ENCODE assay signal across 23 cellular contexts in the genomic region with DNA sequence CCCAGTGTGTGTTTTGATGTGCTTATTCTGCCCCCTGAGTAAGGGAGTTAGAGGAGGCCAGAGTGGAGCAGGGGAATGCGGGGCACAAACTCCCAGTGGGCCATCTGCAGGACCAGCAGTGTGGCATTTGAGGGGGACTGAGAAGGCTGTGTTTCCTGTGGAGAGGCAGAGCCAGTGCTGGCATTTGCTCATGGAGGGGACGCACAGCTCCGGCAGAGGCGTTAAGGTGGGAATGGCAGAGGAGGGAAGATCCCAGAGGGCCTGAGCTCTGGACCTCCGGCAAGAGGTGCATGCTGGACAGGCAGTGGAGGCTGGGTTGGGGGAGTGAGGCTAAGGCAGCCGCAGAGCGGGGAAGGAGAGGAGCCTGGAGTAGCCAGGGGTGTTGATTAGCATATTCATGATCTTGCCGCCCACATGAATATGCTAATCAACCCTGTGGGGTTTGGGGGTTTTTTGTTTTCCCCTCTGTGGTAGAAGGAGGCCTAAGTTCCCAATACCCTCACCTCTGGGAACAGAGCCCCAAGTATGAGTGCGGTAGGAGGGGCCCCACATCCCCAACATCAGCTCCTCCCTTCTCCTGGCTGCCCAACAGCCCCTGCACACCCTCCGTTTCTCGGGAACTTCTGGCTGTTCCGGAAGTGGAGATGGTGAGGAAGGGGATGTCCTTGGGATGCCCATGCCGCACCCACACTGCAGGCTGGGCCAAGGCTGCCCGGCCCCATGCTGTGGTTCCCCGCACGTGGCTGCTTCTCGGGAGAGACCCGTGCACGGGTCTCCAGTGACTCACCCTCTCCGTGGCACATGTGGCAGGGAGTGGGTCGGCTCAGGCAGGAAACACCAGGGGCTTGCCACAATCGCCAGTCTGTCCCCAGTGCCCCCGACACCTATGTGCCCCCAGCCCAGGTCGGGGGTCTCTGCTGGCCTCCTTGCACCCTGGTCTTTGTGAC. TPM values are rescaled to one million over a fixed set of nuclear protein-coding genes. Genes with fewer than 3 reads are reported as not detected.
DNase-seq lines count a peak whose midpoint lies in the region; ATAC-seq, FAIRE-seq and TF ChIP-seq lines count a peak whose summit lies in the region.
"Had no signal": no experiment of that assay in that cellular context is flagged by ENCODE, and none has a peak within 500 bp of the region (broad histone marks: within the 10 kb centered on the region; RNA-seq: fewer than 3 reads in every experiment).

No MANE protein-coding gene starts in this region.

- no peaks in the 10 kb centered on the region for H3K4me1 ChIP-seq in astrocyte (ENCODE audit: insufficient read depth, low read length)
- H3K4me1 ChIP-seq in left ventricle myocardium inferior, result no peaks in the 10 kb centered on the region
- H3K4me1 ChIP-seq: esophagus squamous epithelium, gastrocnemius medialis, Peyer's patch, suprapubic skin had no signal

- H3K27me3 ChIP-seq in H7 (ENCODE audit: control insufficient read depth, insufficient read depth, low read length) (no peaks in the 10 kb centered on the region; the same call in 1 of the 2 replicates), astrocyte (ENCODE audit: insufficient read depth, low read length) (peaks cover 6% of the 10 kb centered on the region), left ventricle myocardium inferior (ENCODE audit: low read depth) (peaks cover 90% of the 10 kb centered on the region)
- H3K27me3 ChIP-seq: Peyer's patch had no signal

- H3K9ac ChIP-seq in astrocyte (ENCODE audit: low read length), result no peak overlapping the region

- no peaks in the 10 kb centered on the region for H3K9me3 Mint-ChIP-seq in activated CD8-positive, alpha-beta memory T cell treated with anti-CD3 and anti-CD28 coated beads, Interleukin-2, amount 10 ng/mL, durations not matched to agents 7 days and 5 days (ENCODE audit: low read depth)
- H3K9me3 Mint-ChIP-seq in astrocyte (ENCODE audit: unreplicated experiment), result peaks cover 2% of the 10 kb centered on the region
- H3K9me3 Mint-ChIP-seq: effector memory CD8-positive, alpha-beta T cell had no signal

- H3K27ac Mint-ChIP-seq in activated CD8-positive, alpha-beta memory T cell treated with anti-CD3 and anti-CD28 coated beads, Interleukin-2, amount 10 ng/mL, durations not matched to agents 7 days and 5 days, result no peak overlapping the region
- peak overlapping the region; percentile 42 for H3K27ac Mint-ChIP-seq in astrocyte (ENCODE audit: unreplicated experiment)
- H3K27ac Mint-ChIP-seq: effector memory CD8-positive, alpha-beta T cell had no signal

- no peak for ATAC-seq in activated CD8-positive, alpha-beta memory T cell treated with anti-CD3 and anti-CD28 coated beads, Interleukin-2, amount 10 ng/mL, durations not matched to agents 7 days and 5 days
- ATAC-seq: effector memory CD8-positive, alpha-beta T cell; gastrocnemius medialis had no signal

- no peaks in the 10 kb centered on the region for H3K4me1 Mint-ChIP-seq in activated CD8-positive, alpha-beta memory T cell treated with anti-CD3 and anti-CD28 coated beads, Interleukin-2, amount 10 ng/mL, durations not matched to agents 7 days and 5 days
- no peaks in the 10 kb centered on the region for H3K4me1 Mint-ChIP-seq in astrocyte (ENCODE audit: low read depth, unreplicated experiment)

- TF ChIP-seq CTCF in astrocyte (IDR thresholded peaks at IDR 0.05; ENCODE audit: insufficient read depth, low read depth, low read length) (no peak), left ventricle myocardium inferior (IDR thresholded peaks at IDR 0.05; ENCODE audit: borderline replicate concordance) (no peak)

- intact Hi-C loops in posterior vena cava (cut with DNase I), result no loop called here
- intact Hi-C loops in left ventricle myocardium inferior (cut with micrococcal nuclease), result no loop called here

- H2AFZ ChIP-seq in astrocyte (ENCODE audit: low read depth, low read length), result no peak overlapping the region

- H3K4me3 Mint-ChIP-seq in activated CD8-positive, alpha-beta memory T cell treated with anti-CD3 and anti-CD28 coated beads, Interleukin-2, amount 10 ng/mL, durations not matched to agents 7 days and 5 days, result no peak overlapping the region
- no peak overlapping the region for H3K4me3 Mint-ChIP-seq in astrocyte (ENCODE audit: unreplicated experiment)
- H3K4me3 Mint-ChIP-seq: effector memory CD8-positive, alpha-beta T cell had no signal

- H3K27me3 Mint-ChIP-seq in activated CD8-positive, alpha-beta memory T cell treated with anti-CD3 and anti-CD28 coated beads, Interleukin-2, amount 10 ng/mL, durations not matched to agents 7 days and 5 days, result peaks cover 13% of the 10 kb centered on the region
- H3K27me3 Mint-ChIP-seq in astrocyte (ENCODE audit: low read depth, unreplicated experiment), result peaks cover 27% of the 10 kb centered on the region

- H3K27ac ChIP-seq in astrocyte (ENCODE audit: low read depth, low read length) (no peak overlapping the region), left ventricle myocardium inferior (replicated peaks) (no peak overlapping the region)
- H3K27ac ChIP-seq: brain microvascular endothelial cell, esophagus squamous epithelium, gastrocnemius medialis, Peyer's patch, suprapubic skin had no signal

- no peaks in the 10 kb centered on the region for H3K79me2 ChIP-seq in astrocyte (ENCODE audit: insufficient read depth, low read length)

- H3K36me3 ChIP-seq in H7 (replicated peaks; ENCODE audit: control insufficient read depth, insufficient read depth, low read length), result no peaks in the 10 kb centered on the region
- H3K36me3 ChIP-seq in astrocyte (ENCODE audit: insufficient read depth, low read length), result no peaks in the 10 kb centered on the region
- H3K36me3 ChIP-seq in left ventricle myocardium inferior, result no peaks in the 10 kb centered on the region
- H3K36me3 ChIP-seq: brain microvascular endothelial cell, esophagus squamous epithelium, gastrocnemius medialis, Peyer's patch, suprapubic skin had no signal

- no peak overlapping the region for H3K4me2 ChIP-seq in astrocyte (ENCODE audit: low read length)
- H3K4me2 ChIP-seq: smooth muscle cell had no signal

- no peak overlapping the region for H3K4me3 ChIP-seq in H7 (ENCODE audit: insufficient read depth, low read depth, low read length)
- H3K4me3 ChIP-seq in astrocyte (ENCODE audit: insufficient read depth, low read depth, low read length), result no peak overlapping the region
- H3K4me3 ChIP-seq in left ventricle myocardium inferior, result no peak overlapping the region
- H3K4me3 ChIP-seq: esophagus squamous epithelium, gastrocnemius medialis, Peyer's patch, smooth muscle cell, suprapubic skin had no signal

- no peak for FAIRE-seq in astrocyte (lab: Jason Lieb, UNC)
- FAIRE-seq: colon, GM18507, urothelium cell line had no signal

- H3K9me3 ChIP-seq in astrocyte (ENCODE audit: insufficient read depth, low read depth, low read length) (no peaks in the 10 kb centered on the region), left ventricle myocardium inferior (replicated peaks) (no peaks in the 10 kb centered on the region)
- H3K9me3 ChIP-seq: esophagus squamous epithelium, gastrocnemius medialis, Peyer's patch, suprapubic skin had no signal

- CTCF ChIA-PET in activated CD8-positive, alpha-beta memory T cell treated with anti-CD3 and anti-CD28 coated beads, Interleukin-2, amount 10 ng/mL, durations not matched to agents 7 days and 5 days (lab: Charles Lee), result no interaction called here

- peak; percentile 54 for DNase-seq in activated CD8-positive, alpha-beta memory T cell treated with anti-CD3 and anti-CD28 coated beads, Interleukin-2, amount 50 U/mL, for 48 hours
- DNase-seq in activated CD8-positive, alpha-beta memory T cell treated with anti-CD3 and anti-CD28 coated beads, Interleukin-2, amount 10 ng/mL, durations not matched to agents 7 days and 5 days, result no peak
- peak; percentile 90 for DNase-seq in H7
- no peak for DNase-seq in astrocyte (ENCODE audit: low read depth)
- DNase-seq in stimulated activated CD8-positive, alpha-beta memory T cell treated with anti-CD3 and anti-CD28 coated beads, Interleukin-15, amount 100 ng/mL, for 48 hours (ENCODE audit: low read depth in 2 of 2), result peak; percentile 15 to 27
- DNase-seq in posterior vena cava (ENCODE audit: low spot score), result no peak
- no peak for DNase-seq in T-helper 2 cell
- DNase-seq in left ventricle myocardium inferior, result no peak
- DNase-seq: activated CD4-positive, alpha-beta T cell treated with anti-CD3 and anti-CD28 coated beads, Interleukin-2, amount 50 U/mL, for 4 hours; brain microvascular endothelial cell; C1 segment of cervical spinal cord; effector memory CD8-positive, alpha-beta T cell; esophagus squamous epithelium; gastrocnemius medialis; KG1; NCI-H2171; NCI-H526 had no signal

- no peaks in the 10 kb centered on the region for H3K36me3 Mint-ChIP-seq in activated CD8-positive, alpha-beta memory T cell treated with anti-CD3 and anti-CD28 coated beads, Interleukin-2, amount 10 ng/mL, durations not matched to agents 7 days and 5 days
- H3K36me3 Mint-ChIP-seq in astrocyte (ENCODE audit: low read depth, unreplicated experiment), result no peaks in the 10 kb centered on the region

- H4K20me1 ChIP-seq in astrocyte (ENCODE audit: insufficient read depth, low read length), result peaks cover 3% of the 10 kb centered on the region

RNA-seq across cellular contexts. Expression of a gene that starts 33.8 kb away (rescaled TPM):
- 10 to 100 TPM; 18.8 to 19.6 TPM for total RNA-seq in activated CD8-positive, alpha-beta memory T cell treated with anti-CD3 and anti-CD28 coated beads, Interleukin-2, amount 10 ng/mL, durations not matched to agents 7 days and 5 days
- 60.5 and 62.8 TPM in 2 replicates for total RNA-seq in H7 (2014; rRNA removed; shearing (Covaris generic))
- 129 and 135 TPM in 2 replicates for total RNA-seq in astrocyte
- 100 to 1,000 TPM; 116 to 141 TPM for total RNA-seq in posterior vena cava
- 51.7 TPM for total RNA-seq in left ventricle myocardium inferior

Comparison
In these comparisons a context has a peak if more than half of its experiments do, and no peak if none do; other contexts are left out.
1. DNase-seq: peak in activated CD8-positive, alpha-beta memory T cell treated with anti-CD3 and anti-CD28 coated beads, Interleukin-2, amount 50 U/mL, for 48 hours (single experiment), H7 (single experiment) and stimulated activated CD8-positive, alpha-beta memory T cell treated with anti-CD3 and anti-CD28 coated beads, Interleukin-15, amount 100 ng/mL, for 48 hours (2 of 2); none in activated CD8-positive, alpha-beta memory T cell treated with anti-CD3 and anti-CD28 coated beads, Interleukin-2, amount 10 ng/mL, durations not matched to agents 7 days and 5 days (single experiment), astrocyte (single experiment), posterior vena cava (single experiment), T-helper 2 cell (0 of 5) and left ventricle myocardium inferior (single experiment).